ENCODE assay signal across 10 cellular contexts in the genomic region with DNA sequence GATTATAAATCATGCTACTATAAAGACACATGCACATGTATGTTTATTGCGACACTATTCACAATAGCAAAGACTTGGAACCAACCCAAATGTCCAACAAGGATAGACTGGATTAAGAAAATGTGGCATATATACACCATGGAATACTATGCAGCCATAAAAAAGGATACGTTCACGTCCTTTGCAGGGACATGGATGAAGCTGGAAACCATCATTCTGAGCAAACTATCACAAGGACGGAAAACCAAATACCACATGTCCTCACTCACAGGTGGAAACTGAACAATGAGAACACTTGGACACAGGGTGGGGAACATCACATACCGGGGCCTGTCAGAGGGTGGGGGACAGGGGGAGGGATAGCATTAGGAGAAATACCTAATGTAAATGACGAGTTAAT. TPM values are rescaled to one million over a fixed set of nuclear protein-coding genes. Genes with fewer than 3 reads are reported as not detected.
A peak's percentile ranks its signal among the peaks of the same experiment; 100 is the strongest.
DNase-seq lines count a peak whose midpoint lies in the region; TF ChIP-seq lines count a peak whose summit lies in the region.
"Not testable (repeated sequence)": the region's sequence is repeated elsewhere in the genome, so short reads cannot be mapped to it uniquely, and the experiment has no call there.
"Had no signal": no experiment of that assay in that cellular context is flagged by ENCODE, and none has a peak within 500 bp of the region (broad histone marks: within the 10 kb centered on the region; RNA-seq: fewer than 3 reads in every experiment).

No MANE protein-coding gene starts in this region.

- POLR2A ChIA-PET in HEK293 (lab: Yijun Ruan, JAX) = not testable (repeated sequence)

- not testable (repeated sequence) for H3K9me2 ChIP-seq in hepatocyte (replicated peaks; ENCODE audit: insufficient read depth)

- 93% methylated on average over 6 of the region's 6 CpGs for WGBS in hepatocyte (ENCODE audit: low lambda C conversion rate, missing lambda C conversion rate)
- WGBS in spleen, 5 donors = 80 to 99% (median 90%) methylated on average over 6 of the region's 6 CpGs

- H3K36me3 Mint-ChIP-seq in neural crest cell (ENCODE audit: low read depth) = not testable (repeated sequence)

- not testable (repeated sequence) for H3K4me3 ChIP-seq in HEK293 (ENCODE audit: low read depth, low read length); hepatocyte; spleen

- peak overlapping the region; percentile 39 for H3K27ac Mint-ChIP-seq in neural crest cell (ENCODE audit: unreplicated experiment)

- not testable (repeated sequence) for H3K4me1 ChIP-seq in HEK293 (ENCODE audit: control insufficient read depth, insufficient read depth, low read length); spleen
- H3K4me1 ChIP-seq in hepatocyte (ENCODE audit: insufficient read depth) = peaks cover 34% of the 10 kb centered on the region

- TF ChIP-seq CTCF in HEK293 (tag by site-specific recombination; IDR thresholded peaks at IDR 0.05); hepatocyte (IDR thresholded peaks at IDR 0.05; ENCODE audit: poor library complexity); neural crest cell (conservative IDR thresholded peaks at IDR 0.05); spleen (IDR thresholded peaks at IDR 0.05 in 8 of 11, conservative IDR thresholded peaks at IDR 0.05 in 3 of 11): not testable (repeated sequence)

- not testable (repeated sequence) for H3K4me3 Mint-ChIP-seq in neural crest cell

- H3K9me3 ChIP-seq in HEK293 (ENCODE audit: control insufficient read depth, insufficient read depth, low read depth, low read length); hepatocyte (ENCODE audit: low read depth); spleen: not testable (repeated sequence)

- H3K36me3 ChIP-seq in HEK293 (ENCODE audit: control insufficient read depth in 2 of 2, insufficient read depth in 1 of 2, low read length in 2 of 2); hepatocyte (replicated peaks; ENCODE audit: insufficient read depth, low read depth); spleen: not testable (repeated sequence)

- H3K27me3 ChIP-seq in hepatocyte = not testable (repeated sequence)
- H3K27me3 ChIP-seq in spleen (replicated peaks in 1 of 7) = peaks cover 0 to 53% (median 20%) of the 10 kb centered on the region in 7 donors

- CTCF ChIA-PET in HEK293 (lab: Yijun Ruan, JAX) = not testable (repeated sequence)

- not testable (repeated sequence) for H3K9me3 Mint-ChIP-seq in neural crest cell

- peaks cover 32% of the 10 kb centered on the region for H3K27me3 Mint-ChIP-seq in neural crest cell (ENCODE audit: low read depth)

- H3K79me2 ChIP-seq in hepatocyte = not testable (repeated sequence)

- DNase-seq in hepatocyte (ENCODE audit: low spot score); neural crest cell (ENCODE audit: low read depth, low spot score): not testable (repeated sequence)
- DNase-seq in spleen = peak; percentile 1

- H3K27ac ChIP-seq in HEK293 (ENCODE audit: extremely low read depth, low read depth, low read length); hepatocyte; spleen: not testable (repeated sequence)

- H3K4me1 Mint-ChIP-seq in neural crest cell = peaks cover 15% of the 10 kb centered on the region

- H4K20me1 ChIP-seq in hepatocyte (ENCODE audit: insufficient read depth, poor library complexity, severe bottlenecking) = not testable (repeated sequence)

- H2AFZ ChIP-seq in hepatocyte = not testable (repeated sequence)

- H3K4me2 ChIP-seq in hepatocyte = peak overlapping the region; percentile 23

- TF ChIP-seq POLR2A in spleen (IDR thresholded peaks at IDR 0.05) = not testable (repeated sequence)

- intact Hi-C loops in spleen (cut with DNase I; ENCODE audit: low total_unique reads) = not testable (repeated sequence)

TF ChIP-seq in HEK293, 187 proteins besides CTCF, POLR2A, EP300 and RAD21:
- peak; percentile 97 for TF ChIP-seq ZNF146 (tag by site-specific recombination; IDR thresholded peaks at IDR 0.05)
- TF ChIP-seq, protein P1, sequence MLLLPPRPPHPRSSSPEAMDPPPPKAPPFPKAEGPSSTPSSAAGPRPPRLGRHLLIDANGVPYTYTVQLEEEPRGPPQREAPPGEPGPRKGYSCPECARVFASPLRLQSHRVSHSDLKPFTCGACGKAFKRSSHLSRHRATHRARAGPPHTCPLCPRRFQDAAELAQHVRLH (tag by site-specific recombination; IDR thresholded peaks at IDR 0.05) = peak; percentile 51; the same call in 1 of the 2 replicates
TF ChIP-seq in HEK293: peak in this region for 2; not testable (repeated sequence) for 185.

RNA-seq across cellular contexts. Expression of gene SOWAHA, which starts 7.2 kb away (rescaled TPM):
- total RNA-seq in hepatocyte (11.4 and 14.4 TPM in 2 replicates), neural crest cell (not detected in 2 replicates), spleen (not detected)
- polyA plus RNA-seq in hepatocyte (3.1 and 6.8 TPM in 2 replicates), spleen (under 1 TPM; 0.03 to 0.56 (median 0.24) TPM)
- total RNA-seq: A673; CD4-positive, alpha-beta memory T cell; CD4-positive, CD25-positive, alpha-beta regulatory T cell had no signal
- polyA plus RNA-seq: AG04450; CD14-positive monocyte; CD4-positive, CD25-positive, alpha-beta regulatory T cell; CD8-positive, alpha-beta memory T cell had no signal

RNA-seq across cellular contexts. Expression of gene SHROOM1, which starts 24.6 kb away (rescaled TPM):
- total RNA-seq in hepatocyte (8.5 and 10.0 TPM in 2 replicates), neural crest cell (5.7 and 6.5 TPM in 2 replicates), spleen (10 to 100 TPM in 2 of 7 donors, 1 to 10 TPM in 5; 1.8 to 26.1 (median 4.0) TPM)
- polyA plus RNA-seq in hepatocyte (17.8 and 19.2 TPM in 2 replicates), spleen (1 to 10 TPM; 1.1 to 2.8 (median 1.4) TPM)
- polyA plus RNA-seq: CD4-positive, alpha-beta memory T cell; CD4-positive, CD25-positive, alpha-beta regulatory T cell; CD8-positive, alpha-beta memory T cell had no signal

RNA-seq across cellular contexts. Expression of gene SEPTIN8, which starts 28.8 kb away (rescaled TPM):
- 41.9 and 46.9 TPM in 2 replicates for total RNA-seq in hepatocyte
- polyA plus RNA-seq in hepatocyte = 17.6 and 18.7 TPM in 2 replicates
- total RNA-seq in neural crest cell = 71.1 and 71.4 TPM in 2 replicates
- total RNA-seq in spleen = 10 to 100 TPM; 11.5 to 29.8 (median 19.8) TPM
- 10 to 100 TPM in 1 of 3 donors, 1 to 10 TPM in 2; 6.1 to 13.3 (median 7.5) TPM for polyA plus RNA-seq in spleen

RNA-seq across cellular contexts. Expression of gene CCNI2, which starts 58.6 kb away (rescaled TPM):
- total RNA-seq in hepatocyte = 1.2 and 1.4 TPM in 2 replicates
- 1.8 and 4.6 TPM in 2 replicates for polyA plus RNA-seq in hepatocyte
- total RNA-seq in neural crest cell = not detected in 2 replicates
- total RNA-seq in spleen = 1 to 10 TPM in 5 of 7 donors, under 1 TPM in 2; 0.19 to 5.2 (median 1.1) TPM
- polyA plus RNA-seq in spleen = under 1 TPM; 0.32 to 0.91 (median 0.36) TPM
- total RNA-seq: A673 had no signal
- polyA plus RNA-seq: AG04450 had no signal

Comparison
In these comparisons a context has a peak if more than half of its experiments do, and no peak if none do; other contexts are left out.
1. RNA of gene SOWAHA, which starts 7.2 kb away (total RNA-seq): 11.4 to 14.4 TPM in hepatocyte; not detected in neural crest cell and not detected in spleen; every median in the first group is over 10 times any median in the second.